Comparison of ENCODE assay signal across 15 cellular contexts in the genomic region with DNA sequence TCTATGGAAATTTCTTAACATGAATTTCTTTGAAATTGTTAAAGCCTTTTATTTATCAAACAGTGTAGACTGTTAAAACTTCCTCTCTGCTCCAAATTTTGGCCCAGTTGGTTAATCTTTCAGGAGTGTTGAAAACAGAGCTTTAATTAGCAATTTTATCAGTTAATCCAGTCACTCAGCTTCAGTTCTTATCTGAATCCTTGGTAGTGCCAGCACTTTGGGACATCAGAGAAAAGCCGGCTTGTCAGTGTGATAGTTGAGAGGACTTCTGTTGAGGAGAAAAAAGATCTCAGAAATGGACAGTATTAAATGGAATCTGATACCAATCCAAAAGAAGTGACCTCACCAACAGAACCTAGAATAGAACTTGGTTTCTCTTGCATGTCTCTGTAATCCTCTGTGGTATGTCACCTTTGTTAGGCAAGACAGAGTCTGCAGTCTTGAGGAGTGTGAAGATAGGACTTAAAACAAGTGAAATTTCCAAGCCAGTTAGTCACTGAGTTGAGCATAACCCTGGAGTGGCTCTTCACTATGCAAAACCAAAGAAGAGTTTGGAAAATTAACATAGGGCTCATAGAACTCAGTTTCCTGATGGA.
A peak's percentile ranks its signal among the peaks of the same experiment; 100 is the strongest.
DNase-seq lines count a peak whose midpoint lies in the region; ATAC-seq and TF ChIP-seq lines count a peak whose summit lies in the region.
"Had no signal": no experiment of that assay in that cellular context is flagged by ENCODE, and none has a peak within 500 bp of the region (broad histone marks: within the 10 kb centered on the region; RNA-seq: fewer than 3 reads in every experiment).

No MANE protein-coding gene starts in this region.

- H3K79me2 ChIP-seq in hepatocyte, result no peaks in the 10 kb centered on the region
- H3K79me2 ChIP-seq in smooth muscle cell (ENCODE audit: low read depth), result no peaks in the 10 kb centered on the region

- no peak overlapping the region for H3K4me3 Mint-ChIP-seq in WTC11
- H3K4me3 Mint-ChIP-seq: CD4-positive, CD25-positive, alpha-beta regulatory T cell had no signal

- in situ Hi-C loops in HAP-1 (cut with MboI; ENCODE audit: low sequenced_read_pairs), result no loop called here

- 0 out of 2 replicates have a peak overlapping the region, but pooled peaks have one; percentile 12 for H3K27ac ChIP-seq in HUES6 (ENCODE audit: low read depth, low read length)
- no peak overlapping the region for H3K27ac ChIP-seq in hepatocyte
- H3K27ac ChIP-seq in smooth muscle cell (ENCODE audit: low read depth), result no peak overlapping the region
- H3K27ac ChIP-seq: KMS-11, ovary had no signal

- WGBS in hepatocyte (ENCODE audit: low lambda C conversion rate, missing lambda C conversion rate), result 39% methylated on average over 1 of the region's 1 CpG
- 22% methylated on average over 1 of the region's 1 CpG for WGBS in smooth muscle cell (ENCODE audit: low lambda C conversion rate)

- DNase-seq in WTC11 (ENCODE audit: low spot score), result no peak
- no peak for DNase-seq in hepatocyte (ENCODE audit: low spot score)
- DNase-seq in smooth muscle cell (lab: John Stamatoyannopoulos, UW; ENCODE audit: unreplicated experiment), result no peak
- DNase-seq in HAP-1 (ENCODE audit: low spot score in 2 of 2), result no peak
- DNase-seq: activated effector memory CD4-positive, alpha-beta T cell treated with anti-CD3 and anti-CD28 coated beads, Interleukin-2, amount 50 U/mL, for 16 hours; CD4-positive, CD25-positive, alpha-beta regulatory T cell; cortex of kidney; DND-41; NCI-H1105 treated with DMSO at 0.1 percent for 48 hours; ovary; small intestine had no signal

- H3K9me3 Mint-ChIP-seq in WTC11, result peaks cover 9% of the 10 kb centered on the region

- CTCF ChIA-PET in WTC11 (lab: Charles Lee), result interaction anchor here (0.6 kb wide), 1 partner anchor 124 kb away, joined by 6 read pairs; no protein-coding TSS in a partner anchor

- H3K36me3 ChIP-seq in HUES6 (ENCODE audit: control insufficient read depth, insufficient read depth, low read length) (no peaks in the 10 kb centered on the region), hepatocyte (replicated peaks; ENCODE audit: insufficient read depth, low read depth) (no peaks in the 10 kb centered on the region), smooth muscle cell (ENCODE audit: low read depth) (no peaks in the 10 kb centered on the region), HAP-1 (replicated peaks) (no peaks in the 10 kb centered on the region)
- H3K36me3 ChIP-seq: ovary had no signal

- H3K4me3 ChIP-seq in HUES6 (ENCODE audit: low read depth, low read length) (no peak overlapping the region), hepatocyte (no peak overlapping the region), smooth muscle cell (no peak overlapping the region), HAP-1 (no peak overlapping the region)
- H3K4me3 ChIP-seq: ovary had no signal

- ATAC-seq in WTC11, result peak; percentile 87
- no peak for ATAC-seq in HG02852 (IDR thresholded peaks at IDR 0.05; ENCODE audit: unreplicated experiment)
- no peak for ATAC-seq in HG02870 (IDR thresholded peaks at IDR 0.05; ENCODE audit: unreplicated experiment)

- H4K20me1 ChIP-seq in hepatocyte (ENCODE audit: insufficient read depth, poor library complexity, severe bottlenecking) (no peaks in the 10 kb centered on the region), smooth muscle cell (ENCODE audit: low read depth) (no peaks in the 10 kb centered on the region)

- H3K9me2 ChIP-seq in hepatocyte (replicated peaks; ENCODE audit: insufficient read depth), result no peaks in the 10 kb centered on the region

- H3K27me3 ChIP-seq in HUES6 (ENCODE audit: control insufficient read depth, insufficient read depth, low read length) (no peaks in the 10 kb centered on the region), hepatocyte (no peaks in the 10 kb centered on the region), smooth muscle cell (ENCODE audit: low read depth) (no peaks in the 10 kb centered on the region), HAP-1 (ENCODE audit: low read depth) (no peaks in the 10 kb centered on the region)
- H3K27me3 ChIP-seq: ovary had no signal

- peaks cover 19% of the 10 kb centered on the region for H3K4me1 Mint-ChIP-seq in WTC11
- H3K4me1 Mint-ChIP-seq: CD4-positive, CD25-positive, alpha-beta regulatory T cell had no signal

- no peaks in the 10 kb centered on the region for H3K9me3 ChIP-seq in HUES6 (ENCODE audit: control insufficient read depth, insufficient read depth, low read depth, low read length)
- no peaks in the 10 kb centered on the region for H3K9me3 ChIP-seq in hepatocyte (ENCODE audit: low read depth)
- H3K9me3 ChIP-seq in smooth muscle cell (replicated peaks; ENCODE audit: low read depth), result no peaks in the 10 kb centered on the region
- H3K9me3 ChIP-seq in HAP-1, result no peaks in the 10 kb centered on the region
- H3K9me3 ChIP-seq: ovary had no signal

- POLR2A ChIA-PET in WTC11 (lab: Charles Lee), result no interaction called here

- H3K27ac Mint-ChIP-seq in WTC11, result peak overlapping the region; percentile 57; the same call in 1 of the 2 replicates
- H3K27ac Mint-ChIP-seq: CD4-positive, CD25-positive, alpha-beta regulatory T cell had no signal

- H3K9ac ChIP-seq in HUES6 (ENCODE audit: low read length) (no peak overlapping the region), smooth muscle cell (ENCODE audit: low read depth) (no peak overlapping the region)
- H3K9ac ChIP-seq: KMS-11 had no signal

- H2AFZ ChIP-seq in hepatocyte, result no peak overlapping the region
- no peak overlapping the region for H2AFZ ChIP-seq in smooth muscle cell (ENCODE audit: low read depth)

- no peaks in the 10 kb centered on the region for H3K27me3 Mint-ChIP-seq in WTC11 (ENCODE audit: low read depth)
- H3K27me3 Mint-ChIP-seq: CD4-positive, CD25-positive, alpha-beta regulatory T cell had no signal

- H3K4me1 ChIP-seq in HUES6 (ENCODE audit: control insufficient read depth, insufficient read depth, low read length), result peaks cover 6% of the 10 kb centered on the region
- peaks cover 5% of the 10 kb centered on the region for H3K4me1 ChIP-seq in hepatocyte (ENCODE audit: insufficient read depth)
- H3K4me1 ChIP-seq in smooth muscle cell (ENCODE audit: low read depth), result peaks cover 17% of the 10 kb centered on the region
- no peaks in the 10 kb centered on the region for H3K4me1 ChIP-seq in HAP-1

- TF ChIP-seq CTCF in WTC11 (IDR thresholded peaks at IDR 0.05) (no peak), hepatocyte (IDR thresholded peaks at IDR 0.05; ENCODE audit: poor library complexity) (no peak), smooth muscle cell (IDR thresholded peaks at IDR 0.05; ENCODE audit: borderline replicate concordance, insufficient read depth, poor library complexity, severe bottlenecking) (no peak)

- no peaks in the 10 kb centered on the region for H3K36me3 Mint-ChIP-seq in WTC11
- H3K36me3 Mint-ChIP-seq: CD4-positive, CD25-positive, alpha-beta regulatory T cell had no signal

- peak overlapping the region; percentile 31 for H3K4me2 ChIP-seq in hepatocyte
- peak overlapping the region; percentile 22 for H3K4me2 ChIP-seq in smooth muscle cell
- H3K4me2 ChIP-seq: KMS-11 had no signal

- H3F3A ChIP-seq in smooth muscle cell (ENCODE audit: low read depth), result no peaks in the 10 kb centered on the region

TF ChIP-seq in WTC11, 78 proteins besides CTCF, POLR2A, EP300 and RAD21:
- no peak for TF ChIP-seq JAZF1 (CRISPR knock-in tag; IDR thresholded peaks at IDR 0.05)
- TF ChIP-seq, protein P1, sequence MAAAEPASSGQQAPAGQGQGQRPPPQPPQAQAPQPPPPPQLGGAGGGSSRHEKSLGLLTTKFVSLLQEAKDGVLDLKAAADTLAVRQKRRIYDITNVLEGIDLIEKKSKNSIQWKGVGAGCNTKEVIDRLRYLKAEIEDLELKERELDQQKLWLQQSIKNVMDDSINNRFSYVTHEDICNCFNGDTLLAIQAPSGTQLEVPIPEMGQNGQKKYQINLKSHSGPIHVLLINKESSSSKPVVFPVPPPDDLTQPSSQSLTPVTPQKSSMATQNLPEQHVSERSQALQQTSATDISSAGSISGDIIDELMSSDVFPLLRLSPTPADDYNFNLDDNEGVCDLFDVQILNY (CRISPR knock-in tag; IDR thresholded peaks at IDR 0.05), result no peak
